ENCODE assay signal across 11 cellular contexts in genomic region chr18:68428026-68428425, GRCh38.
DNase-seq lines count a peak whose midpoint lies in the region; FAIRE-seq and TF ChIP-seq lines count a peak whose summit lies in the region.
"Had no signal": no experiment of that assay in that cellular context is flagged by ENCODE, and none has a peak within 500 bp of the region (broad histone marks: within the 10 kb centered on the region; RNA-seq: fewer than 3 reads in every experiment).

No MANE protein-coding gene starts in this region.

- H3K9me1 ChIP-seq in endothelial cell of umbilical vein (replicated peaks; ENCODE audit: control insufficient read depth, extremely low read depth, insufficient read depth, low read length): no peaks in the 10 kb centered on the region

- dilution Hi-C loops in endothelial cell of umbilical vein (cut with MboI; ENCODE audit: extremely low pct_ligation_motif_present, low sequenced_read_pairs): no loop called here

- H4K20me1 ChIP-seq in endothelial cell of umbilical vein (replicated peaks; ENCODE audit: control insufficient read depth, extremely low read depth, insufficient read depth, low read length): no peaks in the 10 kb centered on the region

- DNase-seq in G401 (ENCODE audit: low spot score): peak; percentile 97
- peak; percentile 7 for DNase-seq in NCI-H510A (lab: John Stamatoyannopoulos, UW)
- DNase-seq in endothelial cell of umbilical vein (ENCODE audit: low read depth, low spot score): peak; percentile 64
- peak; percentile 50 to 66 for DNase-seq in trophoblast cell
- DNase-seq in activated CD4-positive, alpha-beta memory T cell treated with anti-CD3 and anti-CD28 coated beads, Interleukin-2, amount 10 ng/mL, durations not matched to agents 7 days and 5 days: no peak
- DNase-seq in NCI-H2196 treated with DMSO at 0.1 percent for 48 hours (lab: John Stamatoyannopoulos, UW; ENCODE audit: unreplicated experiment): no peak
- DNase-seq in activated CD4-positive, alpha-beta T cell treated with anti-CD3 and anti-CD28 coated beads, Interleukin-2, amount 50 U/mL, for 4 hours: no peak
- DNase-seq: amniotic stem cell; NCI-H1092 treated with DMSO at 0.1 percent for 48 hours; stimulated activated CD4-positive, alpha-beta T cell treated with anti-CD3 and anti-CD28 coated beads, Interleukin-4, amount 100 ng/mL, for 1 hour had no signal

- in situ Hi-C loops in G401 (cut with HindIII; ENCODE audit: low sequenced_read_pairs): no loop called here

- H3K9me3 ChIP-seq in endothelial cell of umbilical vein (replicated peaks; ENCODE audit: control insufficient read depth, insufficient read depth, low read length): no peaks in the 10 kb centered on the region
- peaks cover 1% of the 10 kb centered on the region for H3K9me3 ChIP-seq in trophoblast cell (ENCODE audit: insufficient read depth, low read depth, low read length)

- no peak for FAIRE-seq in endothelial cell of umbilical vein (lab: Jason Lieb, UNC)
- FAIRE-seq: TTC549 had no signal

- no peak for TF ChIP-seq CTCF in endothelial cell of umbilical vein (IDR thresholded peaks at IDR 0.05; ENCODE audit: extremely low read depth in 1 of 2, insufficient read depth in 1 of 2, low read depth in 1 of 2, low read length in 2 of 2)

- H2BK120ac ChIP-seq in trophoblast cell (ENCODE audit: insufficient read depth, low read length, poor library complexity): no peak overlapping the region

- no peak overlapping the region for H3K27ac Mint-ChIP-seq in activated CD4-positive, alpha-beta memory T cell treated with anti-CD3 and anti-CD28 coated beads, Interleukin-2, amount 10 ng/mL, durations not matched to agents 7 days and 5 days

- no peaks in the 10 kb centered on the region for H3K36me3 Mint-ChIP-seq in activated CD4-positive, alpha-beta memory T cell treated with anti-CD3 and anti-CD28 coated beads, Interleukin-2, amount 10 ng/mL, durations not matched to agents 7 days and 5 days (ENCODE audit: low read depth)

- H3K79me2 ChIP-seq in endothelial cell of umbilical vein (ENCODE audit: control insufficient read depth, insufficient read depth, low read length) (no peaks in the 10 kb centered on the region), trophoblast cell (ENCODE audit: control insufficient read depth, insufficient read depth, low read length, poor library complexity) (no peaks in the 10 kb centered on the region)

- no peaks in the 10 kb centered on the region for H3K4me1 Mint-ChIP-seq in activated CD4-positive, alpha-beta memory T cell treated with anti-CD3 and anti-CD28 coated beads, Interleukin-2, amount 10 ng/mL, durations not matched to agents 7 days and 5 days

- H2AFZ ChIP-seq in endothelial cell of umbilical vein (ENCODE audit: low read depth, low read length) (no peak overlapping the region), trophoblast cell (ENCODE audit: insufficient read depth, low read length, poor library complexity) (no peak overlapping the region)

- no peak overlapping the region for H4K8ac ChIP-seq in trophoblast cell (ENCODE audit: low read depth, low read length)

- no peaks in the 10 kb centered on the region for H3K36me3 ChIP-seq in endothelial cell of umbilical vein (ENCODE audit: control insufficient read depth in 2 of 2, extremely low read depth in 1 of 2, insufficient read depth in 2 of 2, low read length in 2 of 2)
- no peaks in the 10 kb centered on the region for H3K36me3 ChIP-seq in trophoblast cell (ENCODE audit: control insufficient read depth in 1 of 2, insufficient read depth in 2 of 2, low read length in 2 of 2)

- H2BK12ac ChIP-seq in trophoblast cell (ENCODE audit: low read length): no peak overlapping the region

- no peak overlapping the region for H4K91ac ChIP-seq in trophoblast cell (ENCODE audit: low read depth, low read length)

- H3K4me3 ChIP-seq in endothelial cell of umbilical vein (replicated peaks in 1 of 3; ENCODE audit: insufficient read depth in 1 of 3, low read depth in 1 of 3, low read length in 3 of 3) (no peak overlapping the region), trophoblast cell (ENCODE audit: low read depth, low read length) (no peak overlapping the region)

- H3K4me3 Mint-ChIP-seq in activated CD4-positive, alpha-beta memory T cell treated with anti-CD3 and anti-CD28 coated beads, Interleukin-2, amount 10 ng/mL, durations not matched to agents 7 days and 5 days: no peak overlapping the region

- H3K27me3 ChIP-seq in endothelial cell of umbilical vein (ENCODE audit: control insufficient read depth in 2 of 2, insufficient read depth in 2 of 2, low read length in 2 of 2) (no peaks in the 10 kb centered on the region), trophoblast cell (ENCODE audit: insufficient read depth, low read length) (no peaks in the 10 kb centered on the region)

- intact Hi-C loops in endothelial cell of umbilical vein (cut with micrococcal nuclease): no loop called here

- peaks cover 6% of the 10 kb centered on the region for H3K79me1 ChIP-seq in trophoblast cell (ENCODE audit: low read length)

- no peak overlapping the region for H3K18ac ChIP-seq in trophoblast cell (ENCODE audit: low read length)

- no peak overlapping the region for H3K23ac ChIP-seq in trophoblast cell (ENCODE audit: low read length)

- H3K27ac ChIP-seq in endothelial cell of umbilical vein (ENCODE audit: insufficient read depth, low read depth, low read length): no peak overlapping the region
- H3K27ac ChIP-seq in trophoblast cell (ENCODE audit: low read depth, low read length): no peak overlapping the region

- H2AK5ac ChIP-seq in trophoblast cell (ENCODE audit: low read length): no peak overlapping the region

- H3K14ac ChIP-seq in trophoblast cell (ENCODE audit: low read length): no peak overlapping the region

- H2BK5ac ChIP-seq in trophoblast cell (ENCODE audit: low read depth, low read length, poor library complexity): no peak overlapping the region

- BruUV-seq in endothelial cell of umbilical vein (replicated peaks; lab: Mats Ljungman, UMichigan): no TSS peak

- H3K4ac ChIP-seq in trophoblast cell (ENCODE audit: low read depth, low read length): no peak overlapping the region

- H3K4me1 ChIP-seq in endothelial cell of umbilical vein (ENCODE audit: control insufficient read depth, extremely low read depth, insufficient read depth, low read length): peaks cover 6% of the 10 kb centered on the region
- peaks cover 4 to 9% of the 10 kb centered on the region in 2 experiments for H3K4me1 ChIP-seq in trophoblast cell (ENCODE audit: control insufficient read depth in 1 of 2, insufficient read depth in 2 of 2, low read length in 2 of 2)

- H3K9me3 Mint-ChIP-seq in activated CD4-positive, alpha-beta memory T cell treated with anti-CD3 and anti-CD28 coated beads, Interleukin-2, amount 10 ng/mL, durations not matched to agents 7 days and 5 days: no peaks in the 10 kb centered on the region

- no peak overlapping the region for H4K12ac ChIP-seq in trophoblast cell (ENCODE audit: low read depth, low read length)

- no peak overlapping the region for H3K9ac ChIP-seq in endothelial cell of umbilical vein (replicated peaks; ENCODE audit: extremely low read depth, insufficient read depth, low read length)
- no peak overlapping the region for H3K9ac ChIP-seq in trophoblast cell (ENCODE audit: low read length)

- CTCF ChIA-PET in endothelial cell of umbilical vein (lab: Charles Lee): no interaction called here
- CTCF ChIA-PET in activated CD4-positive, alpha-beta memory T cell treated with anti-CD3 and anti-CD28 coated beads, Interleukin-2, amount 10 ng/mL, durations not matched to agents 7 days and 5 days (lab: Charles Lee): no interaction called here

- no peaks in the 10 kb centered on the region for H3K27me3 Mint-ChIP-seq in activated CD4-positive, alpha-beta memory T cell treated with anti-CD3 and anti-CD28 coated beads, Interleukin-2, amount 10 ng/mL, durations not matched to agents 7 days and 5 days

- H3K4me2 ChIP-seq in endothelial cell of umbilical vein (ENCODE audit: insufficient read depth, low read length) (no peak overlapping the region), trophoblast cell (ENCODE audit: low read length) (no peak overlapping the region)

- POLR2A ChIA-PET in endothelial cell of umbilical vein (lab: Charles Lee): no interaction called here
- POLR2A ChIA-PET in activated CD4-positive, alpha-beta memory T cell treated with anti-CD3 and anti-CD28 coated beads, Interleukin-2, amount 10 ng/mL, durations not matched to agents 7 days and 5 days (lab: Charles Lee): no interaction called here

- no CpG with 5 or more reads among the region's 2 CpGs for WGBS in trophoblast cell (ENCODE audit: extremely low coverage, insufficient coverage, insufficient read length)

- no peak for TF ChIP-seq POLR2A in endothelial cell of umbilical vein (IDR thresholded peaks at IDR 0.05; ENCODE audit: low read depth, low read length)

TF ChIP-seq in endothelial cell of umbilical vein, 7 proteins besides CTCF, POLR2A, EP300 and RAD21:
- TF ChIP-seq JUN (IDR thresholded peaks at IDR 0.05; ENCODE audit: borderline replicate concordance, insufficient read depth, insufficient read length, low read depth) (peak; percentile 62), FOS (IDR thresholded peaks at IDR 0.05; ENCODE audit: borderline replicate concordance, insufficient read depth, low read length) (peak; percentile 78), EZH2 (IDR thresholded peaks at IDR 0.05; ENCODE audit: borderline replicate concordance, low read depth, low read length, severe bottlenecking) (no peak)

Comparison
In these comparisons a context has a peak if more than half of its experiments do, and no peak if none do; other contexts are left out.
1. DNase-seq: peak in G401 (single experiment), NCI-H510A (single experiment), endothelial cell of umbilical vein (single experiment) and trophoblast cell (2 of 2); none in activated CD4-positive, alpha-beta memory T cell treated with anti-CD3 and anti-CD28 coated beads, Interleukin-2, amount 10 ng/mL, durations not matched to agents 7 days and 5 days (single experiment), NCI-H2196 treated with DMSO at 0.1 percent for 48 hours (single experiment) and activated CD4-positive, alpha-beta T cell treated with anti-CD3 and anti-CD28 coated beads, Interleukin-2, amount 50 U/mL, for 4 hours (0 of 2).